Comparison of ENCODE assay signal across 7 cellular contexts in genomic region chr11:3109921-3110706, GRCh38. TPM values are rescaled to one million over a fixed set of nuclear protein-coding genes. Genes with fewer than 3 reads are reported as not detected.
DNase-seq lines count a peak whose midpoint lies in the region; ATAC-seq and TF ChIP-seq lines count a peak whose summit lies in the region.

No MANE protein-coding gene starts in this region.

- WGBS in prostate gland: 69% methylated on average over 14 of the region's 14 CpGs

- H3K9me3 Mint-ChIP-seq in glutamatergic neuron (ENCODE audit: unreplicated experiment): peaks cover 13% of the 10 kb centered on the region

- intact Hi-C loops in prostate gland (cut with DNase I): loop anchor here (5.0 kb wide), 1 partner anchor 107 kb away; the partner anchor contains the start of gene MRGPRG

- no peaks in the 10 kb centered on the region for H3K4me1 Mint-ChIP-seq in glutamatergic neuron (ENCODE audit: low read depth, unreplicated experiment)

- no peaks in the 10 kb centered on the region for H3K9me3 ChIP-seq in prostate gland

- H3K36me3 Mint-ChIP-seq in glutamatergic neuron (ENCODE audit: unreplicated experiment): peaks cover 32% of the 10 kb centered on the region

- peaks cover 19% of the 10 kb centered on the region for H3K27me3 Mint-ChIP-seq in glutamatergic neuron (ENCODE audit: unreplicated experiment)

- no peaks in the 10 kb centered on the region for H3K4me1 ChIP-seq in prostate gland (replicated peaks)

- H3K4me3 ChIP-seq in GM12865 (ENCODE audit: low read depth, low read length) (no peak overlapping the region), prostate gland (no peak overlapping the region)

- no peaks in the 10 kb centered on the region for H3K36me3 ChIP-seq in prostate gland

- H3K4me3 Mint-ChIP-seq in glutamatergic neuron (ENCODE audit: unreplicated experiment): no peak overlapping the region

- DNase-seq in GM12865 (ENCODE audit: low read depth): peak; percentile 37
- DNase-seq in NCI-H1092 treated with DMSO at 0.1 percent for 48 hours (lab: John Stamatoyannopoulos, UW): peak; percentile 33
- peak; percentile 71 for DNase-seq in activated CD8-positive, alpha-beta memory T cell treated with anti-CD3 and anti-CD28 coated beads, Interleukin-2, amount 50 U/mL, for 48 hours
- DNase-seq in glutamatergic neuron: peak; percentile 37
- DNase-seq in prostate gland (ENCODE audit: low spot score): peak; percentile 32
- DNase-seq in SIG-M5 (lab: John Stamatoyannopoulos, UW): no peak

- no peak overlapping the region for H3K27ac ChIP-seq in prostate gland

- no peak overlapping the region for H3K27ac Mint-ChIP-seq in glutamatergic neuron (ENCODE audit: unreplicated experiment)

- H3K27me3 ChIP-seq in prostate gland (replicated peaks; ENCODE audit: insufficient read depth): no peaks in the 10 kb centered on the region

- no peak for TF ChIP-seq POLR2A in prostate gland (IDR thresholded peaks at IDR 0.05)

- no peak for ATAC-seq in HG03442 (IDR thresholded peaks at IDR 0.05; ENCODE audit: unreplicated experiment)

- TF ChIP-seq CTCF in GM12865 (IDR thresholded peaks at IDR 0.05; ENCODE audit: insufficient read depth, low read depth, low read length, missing control alignments) (peak; percentile 63), glutamatergic neuron (IDR thresholded peaks at IDR 0.05; ENCODE audit: partially characterized antibody, unreplicated experiment) (peak; percentile 31), prostate gland (IDR thresholded peaks at IDR 0.05) (peak; percentile 41 to 75 (median 64))

RNA-seq across cellular contexts. Expression of gene CARS1, which starts 52.9 kb away (rescaled TPM):
- total RNA-seq in glutamatergic neuron (ENCODE audit: unreplicated experiment) (151 TPM), prostate gland (10 to 100 TPM; 25.6 to 28.9 TPM)

RNA-seq across cellular contexts. Expression of gene OSBPL5, which starts 55.0 kb away (rescaled TPM):
- total RNA-seq in glutamatergic neuron (ENCODE audit: unreplicated experiment): 115 TPM
- 10 to 100 TPM; 35.0 to 50.7 TPM for total RNA-seq in prostate gland
